1 cellular context compared by ENCODE assay signal in the genomic region with DNA sequence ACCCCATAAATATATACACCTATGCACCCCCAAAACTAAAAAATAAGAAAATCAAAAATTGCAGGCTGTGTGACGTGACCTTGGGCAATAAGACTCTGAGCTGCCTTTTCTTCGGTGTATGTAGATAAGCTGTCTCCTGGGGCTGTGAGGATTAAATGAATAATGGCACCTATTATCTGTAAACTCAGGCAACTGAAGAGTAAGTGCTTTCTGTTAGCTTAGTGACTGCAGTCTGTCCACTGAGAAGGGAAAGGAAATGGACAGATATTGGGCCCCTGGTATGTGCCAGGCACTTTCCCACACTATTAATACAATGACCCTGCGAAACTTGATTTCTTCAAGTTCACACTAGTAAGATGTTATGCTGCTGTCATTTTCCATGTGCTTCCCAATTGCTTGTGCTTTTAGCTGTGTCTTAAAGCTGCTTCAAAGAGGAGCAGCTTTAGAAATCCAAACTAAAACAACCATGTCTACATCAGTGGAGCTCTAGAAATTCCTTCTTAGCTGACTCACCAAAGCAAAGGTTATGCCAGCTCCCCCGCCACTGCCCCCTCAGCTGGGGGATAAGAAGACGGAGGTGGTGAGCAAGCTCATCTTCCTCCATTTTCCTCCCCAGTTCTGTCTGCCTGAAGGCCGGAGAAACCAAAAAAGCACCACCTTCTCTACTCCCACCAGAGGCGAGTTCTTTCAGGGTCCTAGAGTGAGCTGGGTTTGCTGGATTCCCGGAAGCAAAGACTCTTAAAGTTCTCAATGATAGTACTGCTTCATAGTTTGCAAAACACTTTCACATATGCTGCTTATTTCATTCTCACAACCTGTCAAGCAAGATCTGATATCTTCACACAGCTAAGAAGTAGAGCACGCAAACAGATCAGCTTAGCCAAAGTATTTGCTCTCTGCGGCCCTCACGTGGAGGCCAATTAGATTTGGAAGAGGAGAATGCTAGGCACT.
TF ChIP-seq lines count a peak whose summit lies in the region.

No MANE protein-coding gene starts in this region.

TF ChIP-seq in SK-N-SH, 30 proteins besides CTCF, POLR2A, EP300 and RAD21 (continued from another document):
- TF ChIP-seq, protein P1, sequence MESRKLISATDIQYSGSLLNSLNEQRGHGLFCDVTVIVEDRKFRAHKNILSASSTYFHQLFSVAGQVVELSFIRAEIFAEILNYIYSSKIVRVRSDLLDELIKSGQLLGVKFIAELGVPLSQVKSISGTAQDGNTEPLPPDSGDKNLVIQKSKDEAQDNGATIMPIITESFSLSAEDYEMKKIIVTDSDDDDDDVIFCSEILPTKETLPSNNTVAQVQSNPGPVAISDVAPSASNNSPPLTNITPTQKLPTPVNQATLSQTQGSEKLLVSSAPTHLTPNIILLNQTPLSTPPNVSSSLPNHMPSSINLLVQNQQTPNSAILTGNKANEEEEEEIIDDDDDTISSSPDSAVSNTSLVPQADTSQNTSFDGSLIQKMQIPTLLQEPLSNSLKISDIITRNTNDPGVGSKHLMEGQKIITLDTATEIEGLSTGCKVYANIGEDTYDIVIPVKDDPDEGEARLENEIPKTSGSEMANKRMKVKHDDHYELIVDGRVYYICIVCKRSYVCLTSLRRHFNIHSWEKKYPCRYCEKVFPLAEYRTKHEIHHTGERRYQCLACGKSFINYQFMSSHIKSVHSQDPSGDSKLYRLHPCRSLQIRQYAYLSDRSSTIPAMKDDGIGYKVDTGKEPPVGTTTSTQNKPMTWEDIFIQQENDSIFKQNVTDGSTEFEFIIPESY (IDR thresholded peaks at IDR 0.05; ENCODE audit: borderline replicate concordance, low read depth): no peak
- TF ChIP-seq, protein P2, sequence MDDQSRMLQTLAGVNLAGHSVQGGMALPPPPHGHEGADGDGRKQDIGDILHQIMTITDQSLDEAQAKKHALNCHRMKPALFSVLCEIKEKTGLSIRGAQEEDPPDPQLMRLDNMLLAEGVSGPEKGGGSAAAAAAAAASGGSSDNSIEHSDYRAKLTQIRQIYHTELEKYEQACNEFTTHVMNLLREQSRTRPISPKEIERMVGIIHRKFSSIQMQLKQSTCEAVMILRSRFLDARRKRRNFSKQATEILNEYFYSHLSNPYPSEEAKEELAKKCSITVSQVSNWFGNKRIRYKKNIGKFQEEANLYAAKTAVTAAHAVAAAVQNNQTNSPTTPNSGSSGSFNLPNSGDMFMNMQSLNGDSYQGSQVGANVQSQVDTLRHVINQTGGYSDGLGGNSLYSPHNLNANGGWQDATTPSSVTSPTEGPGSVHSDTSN (IDR thresholded peaks at IDR 0.05): 0 out of 2 replicates have a peak, but pooled peaks have one; percentile 8
- TF ChIP-seq NFIC (IDR thresholded peaks at IDR 0.05; ENCODE audit: borderline replicate concordance) (peak; percentile 33; the same call in 1 of the 2 replicates), CHD2 (IDR thresholded peaks at IDR 0.05; ENCODE audit: low read length, partially characterized antibody) (no peak), TAF1 (IDR thresholded peaks at IDR 0.05; ENCODE audit: borderline replicate concordance, low read depth, low read length) (0 out of 2 replicates have a peak, but pooled peaks have one; percentile 18), SIN3A (IDR thresholded peaks at IDR 0.05; ENCODE audit: borderline replicate concordance, low read depth, low read length) (no peak), EZH2phosphoT487 (IDR thresholded peaks at IDR 0.05; ENCODE audit: borderline replicate concordance, low read depth) (no peak), POLR2AphosphoS5 (IDR thresholded peaks at IDR 0.05; ENCODE audit: low read depth, low read length) (peak; percentile 44; the same call in 1 of the 2 replicates), FOXM1 (IDR thresholded peaks at IDR 0.05; ENCODE audit: low read depth) (no peak), ELF1 (IDR thresholded peaks at IDR 0.05) (peak; percentile 67; the same call in 1 of the 2 replicates), MEF2A (IDR thresholded peaks at IDR 0.05; ENCODE audit: borderline replicate concordance, low read depth) (no peak), MXI1 (IDR thresholded peaks at IDR 0.05; ENCODE audit: low read depth, low read length) (no peak), NRF1 (IDR thresholded peaks at IDR 0.05; ENCODE audit: low read depth, low read length) (no peak), TEAD4 (IDR thresholded peaks at IDR 0.05; ENCODE audit: borderline replicate concordance, insufficient read depth) (peak; percentile 76), RCOR1 (IDR thresholded peaks at IDR 0.05; ENCODE audit: low read length) (no peak), RFX5 (IDR thresholded peaks at IDR 0.05; ENCODE audit: low read length) (no peak), GATA2 (CRISPR knock-in tag; IDR thresholded peaks at IDR 0.05) (no peak)
- TF ChIP-seq, protein P3, sequence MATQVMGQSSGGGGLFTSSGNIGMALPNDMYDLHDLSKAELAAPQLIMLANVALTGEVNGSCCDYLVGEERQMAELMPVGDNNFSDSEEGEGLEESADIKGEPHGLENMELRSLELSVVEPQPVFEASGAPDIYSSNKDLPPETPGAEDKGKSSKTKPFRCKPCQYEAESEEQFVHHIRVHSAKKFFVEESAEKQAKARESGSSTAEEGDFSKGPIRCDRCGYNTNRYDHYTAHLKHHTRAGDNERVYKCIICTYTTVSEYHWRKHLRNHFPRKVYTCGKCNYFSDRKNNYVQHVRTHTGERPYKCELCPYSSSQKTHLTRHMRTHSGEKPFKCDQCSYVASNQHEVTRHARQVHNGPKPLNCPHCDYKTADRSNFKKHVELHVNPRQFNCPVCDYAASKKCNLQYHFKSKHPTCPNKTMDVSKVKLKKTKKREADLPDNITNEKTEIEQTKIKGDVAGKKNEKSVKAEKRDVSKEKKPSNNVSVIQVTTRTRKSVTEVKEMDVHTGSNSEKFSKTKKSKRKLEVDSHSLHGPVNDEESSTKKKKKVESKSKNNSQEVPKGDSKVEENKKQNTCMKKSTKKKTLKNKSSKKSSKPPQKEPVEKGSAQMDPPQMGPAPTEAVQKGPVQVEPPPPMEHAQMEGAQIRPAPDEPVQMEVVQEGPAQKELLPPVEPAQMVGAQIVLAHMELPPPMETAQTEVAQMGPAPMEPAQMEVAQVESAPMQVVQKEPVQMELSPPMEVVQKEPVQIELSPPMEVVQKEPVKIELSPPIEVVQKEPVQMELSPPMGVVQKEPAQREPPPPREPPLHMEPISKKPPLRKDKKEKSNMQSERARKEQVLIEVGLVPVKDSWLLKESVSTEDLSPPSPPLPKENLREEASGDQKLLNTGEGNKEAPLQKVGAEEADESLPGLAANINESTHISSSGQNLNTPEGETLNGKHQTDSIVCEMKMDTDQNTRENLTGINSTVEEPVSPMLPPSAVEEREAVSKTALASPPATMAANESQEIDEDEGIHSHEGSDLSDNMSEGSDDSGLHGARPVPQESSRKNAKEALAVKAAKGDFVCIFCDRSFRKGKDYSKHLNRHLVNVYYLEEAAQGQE (IDR thresholded peaks at IDR 0.05; ENCODE audit: low read depth, low read length): no peak
- TF ChIP-seq, protein P4, sequence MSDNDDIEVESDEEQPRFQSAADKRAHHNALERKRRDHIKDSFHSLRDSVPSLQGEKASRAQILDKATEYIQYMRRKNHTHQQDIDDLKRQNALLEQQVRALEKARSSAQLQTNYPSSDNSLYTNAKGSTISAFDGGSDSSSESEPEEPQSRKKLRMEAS (IDR thresholded peaks at IDR 0.05; ENCODE audit: low read depth): no peak
- TF ChIP-seq, protein P5, sequence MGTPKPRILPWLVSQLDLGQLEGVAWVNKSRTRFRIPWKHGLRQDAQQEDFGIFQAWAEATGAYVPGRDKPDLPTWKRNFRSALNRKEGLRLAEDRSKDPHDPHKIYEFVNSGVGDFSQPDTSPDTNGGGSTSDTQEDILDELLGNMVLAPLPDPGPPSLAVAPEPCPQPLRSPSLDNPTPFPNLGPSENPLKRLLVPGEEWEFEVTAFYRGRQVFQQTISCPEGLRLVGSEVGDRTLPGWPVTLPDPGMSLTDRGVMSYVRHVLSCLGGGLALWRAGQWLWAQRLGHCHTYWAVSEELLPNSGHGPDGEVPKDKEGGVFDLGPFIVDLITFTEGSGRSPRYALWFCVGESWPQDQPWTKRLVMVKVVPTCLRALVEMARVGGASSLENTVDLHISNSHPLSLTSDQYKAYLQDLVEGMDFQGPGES (IDR thresholded peaks at IDR 0.05; ENCODE audit: low read depth, low read length): no peak
- TF ChIP-seq, protein P6, sequence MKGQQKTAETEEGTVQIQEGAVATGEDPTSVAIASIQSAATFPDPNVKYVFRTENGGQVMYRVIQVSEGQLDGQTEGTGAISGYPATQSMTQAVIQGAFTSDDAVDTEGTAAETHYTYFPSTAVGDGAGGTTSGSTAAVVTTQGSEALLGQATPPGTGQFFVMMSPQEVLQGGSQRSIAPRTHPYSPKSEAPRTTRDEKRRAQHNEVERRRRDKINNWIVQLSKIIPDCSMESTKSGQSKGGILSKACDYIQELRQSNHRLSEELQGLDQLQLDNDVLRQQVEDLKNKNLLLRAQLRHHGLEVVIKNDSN (IDR thresholded peaks at IDR 0.05; ENCODE audit: borderline replicate concordance, low read depth): no peak
- TF ChIP-seq, protein P7, sequence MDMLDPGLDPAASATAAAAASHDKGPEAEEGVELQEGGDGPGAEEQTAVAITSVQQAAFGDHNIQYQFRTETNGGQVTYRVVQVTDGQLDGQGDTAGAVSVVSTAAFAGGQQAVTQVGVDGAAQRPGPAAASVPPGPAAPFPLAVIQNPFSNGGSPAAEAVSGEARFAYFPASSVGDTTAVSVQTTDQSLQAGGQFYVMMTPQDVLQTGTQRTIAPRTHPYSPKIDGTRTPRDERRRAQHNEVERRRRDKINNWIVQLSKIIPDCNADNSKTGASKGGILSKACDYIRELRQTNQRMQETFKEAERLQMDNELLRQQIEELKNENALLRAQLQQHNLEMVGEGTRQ (IDR thresholded peaks at IDR 0.05; ENCODE audit: borderline replicate concordance, low read depth, low read length): no peak
